Comparison of ENCODE assay signal across 1 cellular context in genomic region chr17:48492401-48493298, GRCh38.
TF ChIP-seq lines count a peak whose summit lies in the region.

No MANE protein-coding gene starts in this region.

TF ChIP-seq in HepG2, 621 proteins besides CTCF, POLR2A, EP300 and RAD21 (continued from another document):
- TF ChIP-seq KLF13 (CRISPR knock-in tag; IDR thresholded peaks at IDR 0.05) = no peak
- TF ChIP-seq MLX (CRISPR knock-in tag; IDR thresholded peaks at IDR 0.05) = no peak
- no peak for TF ChIP-seq PCBP1 (IDR thresholded peaks at IDR 0.05; ENCODE audit: borderline replicate concordance, low read depth, low read length)
- TF ChIP-seq GABPB1 (CRISPR knock-in tag; IDR thresholded peaks at IDR 0.05) = peak; percentile 33; the same call in 1 of the 2 replicates
- no peak for TF ChIP-seq ZKSCAN8 (CRISPR knock-in tag; IDR thresholded peaks at IDR 0.05; ENCODE audit: borderline replicate concordance)
- no peak for TF ChIP-seq NFKB2 (CRISPR knock-in tag; IDR thresholded peaks at IDR 0.05; ENCODE audit: borderline replicate concordance)
- no peak for TF ChIP-seq RNF219 (CRISPR knock-in tag; IDR thresholded peaks at IDR 0.05)
- peak; percentile 63; the same call in 1 of the 2 replicates for TF ChIP-seq EZH2 (conservative IDR thresholded peaks at IDR 0.05; ENCODE audit: low read depth, low read length)
- no peak for TF ChIP-seq ZFP36L1 (CRISPR knock-in tag; IDR thresholded peaks at IDR 0.05)
- no peak for TF ChIP-seq MLLT10 (CRISPR knock-in tag; IDR thresholded peaks at IDR 0.05)
- TF ChIP-seq ZNF629 (CRISPR knock-in tag; conservative IDR thresholded peaks at IDR 0.05) = no peak
- no peak for TF ChIP-seq TMF1 (CRISPR knock-in tag; IDR thresholded peaks at IDR 0.05; ENCODE audit: low read depth)
- TF ChIP-seq STAG1 (CRISPR knock-in tag; IDR thresholded peaks at IDR 0.05) = peak; percentile 66
- no peak for TF ChIP-seq MYPOP (CRISPR knock-in tag; IDR thresholded peaks at IDR 0.05)
- TF ChIP-seq NCOR1 (IDR thresholded peaks at IDR 0.05; ENCODE audit: borderline replicate concordance, low read length) = no peak
- no peak for TF ChIP-seq HHEX (CRISPR knock-in tag; IDR thresholded peaks at IDR 0.05)
- no peak for TF ChIP-seq RFX1 (IDR thresholded peaks at IDR 0.05)
- TF ChIP-seq ZNF800 (CRISPR knock-in tag; IDR thresholded peaks at IDR 0.05) = peak; percentile 88; the same call in 1 of the 2 replicates
- no peak for TF ChIP-seq BCL3 (CRISPR knock-in tag; IDR thresholded peaks at IDR 0.05)
- no peak for TF ChIP-seq HNF4A (CRISPR knock-in tag; IDR thresholded peaks at IDR 0.05)
- TF ChIP-seq MEIS1 (CRISPR knock-in tag; IDR thresholded peaks at IDR 0.05; ENCODE audit: borderline replicate concordance) = no peak
- 0 out of 2 replicates have a peak, but pooled peaks have one; percentile 8 for TF ChIP-seq ZNF691 (CRISPR knock-in tag; IDR thresholded peaks at IDR 0.05; ENCODE audit: borderline replicate concordance, low read depth)
- TF ChIP-seq ZNF331 (CRISPR knock-in tag; IDR thresholded peaks at IDR 0.05) = no peak
- peak; percentile 41; the same call in 1 of the 2 replicates for TF ChIP-seq KDM2A (CRISPR knock-in tag; IDR thresholded peaks at IDR 0.05; ENCODE audit: borderline replicate concordance, low read depth)
- TF ChIP-seq ZNF687 (CRISPR knock-in tag; IDR thresholded peaks at IDR 0.05) = peak; percentile 27
- TF ChIP-seq SRSF4 (IDR thresholded peaks at IDR 0.05; ENCODE audit: low read depth, low read length, poor library complexity, severe bottlenecking) = no peak
- no peak for TF ChIP-seq NFIB (CRISPR knock-in tag; IDR thresholded peaks at IDR 0.05; ENCODE audit: borderline replicate concordance)
- TF ChIP-seq DNMT3B (CRISPR knock-in tag; conservative IDR thresholded peaks at IDR 0.05) = no peak
- TF ChIP-seq ZNF768 (CRISPR knock-in tag; IDR thresholded peaks at IDR 0.05) = no peak
